In genomic region chr17:64707077-64707591, GRCh38 we compare ENCODE assay signal across 8 cellular contexts. TPM values are rescaled to one million over a fixed set of nuclear protein-coding genes. Genes with fewer than 3 reads are reported as not detected.
DNase-seq lines count a peak whose midpoint lies in the region; ATAC-seq and TF ChIP-seq lines count a peak whose summit lies in the region.

No MANE protein-coding gene starts in this region.

- H3K4me3 ChIP-seq in CD8-positive, alpha-beta T cell (ENCODE audit: low read depth, low read length), result no peak overlapping the region
- H3K4me3 ChIP-seq in breast epithelium (no peak overlapping the region), thoracic aorta (peak overlapping the region; percentile 53)

- CTCF ChIA-PET in CD8-positive, alpha-beta T cell (lab: Charles Lee), result no interaction called here

- DNase-seq in CD8-positive, alpha-beta T cell, result no peak
- DNase-seq in MV-4-11 (lab: John Stamatoyannopoulos, UW) (peak; percentile 75), breast epithelium (ENCODE audit: low spot score in 2 of 2) (peak; percentile 64 to 77), kidney glomerular epithelial cell (lab: John Stamatoyannopoulos, UW) (peak; percentile 93), thoracic aorta (ENCODE audit: low spot score) (peak; percentile 86), T-helper 17 cell (no peak)
- no peak for DNase-seq in activated CD4-positive, alpha-beta T cell treated with anti-CD3 and anti-CD28 coated beads, Interleukin-2, amount 10 ng/mL, durations not matched to agents 24 days and 14 days

- no peaks in the 10 kb centered on the region for H3K9me3 Mint-ChIP-seq in CD8-positive, alpha-beta T cell
- no peaks in the 10 kb centered on the region for H3K9me3 Mint-ChIP-seq in activated CD4-positive, alpha-beta T cell treated with anti-CD3 and anti-CD28 coated beads, Interleukin-2, amount 10 ng/mL, durations not matched to agents 24 days and 14 days

- no peak overlapping the region for H3K27ac Mint-ChIP-seq in CD8-positive, alpha-beta T cell
- H3K27ac Mint-ChIP-seq in activated CD4-positive, alpha-beta T cell treated with anti-CD3 and anti-CD28 coated beads, Interleukin-2, amount 10 ng/mL, durations not matched to agents 24 days and 14 days, result no peak overlapping the region
- H3K27ac Mint-ChIP-seq in T-helper 17 cell, result no peak overlapping the region

- no peaks in the 10 kb centered on the region for H3K9me3 ChIP-seq in CD8-positive, alpha-beta T cell (ENCODE audit: low read length)
- no peaks in the 10 kb centered on the region for H3K9me3 ChIP-seq in breast epithelium
- no peaks in the 10 kb centered on the region for H3K9me3 ChIP-seq in thoracic aorta
- no peaks in the 10 kb centered on the region for H3K9me3 ChIP-seq in T-helper 17 cell (ENCODE audit: control insufficient read depth, low read length, poor library complexity, severe bottlenecking)

- no peak for TF ChIP-seq CTCF in CD8-positive, alpha-beta T cell (IDR thresholded peaks at IDR 0.05)
- no peak for TF ChIP-seq CTCF in breast epithelium (IDR thresholded peaks at IDR 0.05)
- TF ChIP-seq CTCF in thoracic aorta (IDR thresholded peaks at IDR 0.05), result no peak

- peaks cover 50% of the 10 kb centered on the region for H3K4me1 Mint-ChIP-seq in CD8-positive, alpha-beta T cell (ENCODE audit: low read depth)
- H3K4me1 Mint-ChIP-seq in activated CD4-positive, alpha-beta T cell treated with anti-CD3 and anti-CD28 coated beads, Interleukin-2, amount 10 ng/mL, durations not matched to agents 24 days and 14 days, result peaks cover 45% of the 10 kb centered on the region
- H3K4me1 Mint-ChIP-seq in T-helper 17 cell, result peaks cover 35% of the 10 kb centered on the region

- no peaks in the 10 kb centered on the region for H3K36me3 Mint-ChIP-seq in CD8-positive, alpha-beta T cell
- H3K36me3 Mint-ChIP-seq in activated CD4-positive, alpha-beta T cell treated with anti-CD3 and anti-CD28 coated beads, Interleukin-2, amount 10 ng/mL, durations not matched to agents 24 days and 14 days (ENCODE audit: low read depth), result no peaks in the 10 kb centered on the region
- H3K36me3 Mint-ChIP-seq in T-helper 17 cell (ENCODE audit: low read depth), result no peaks in the 10 kb centered on the region

- TF ChIP-seq POLR2A in breast epithelium (IDR thresholded peaks at IDR 0.05), result no peak

- no peaks in the 10 kb centered on the region for H3K27me3 ChIP-seq in CD8-positive, alpha-beta T cell (ENCODE audit: insufficient read depth, low read length)
- H3K27me3 ChIP-seq in breast epithelium (no peaks in the 10 kb centered on the region), thoracic aorta (replicated peaks; ENCODE audit: insufficient read depth) (no peaks in the 10 kb centered on the region)

- intact Hi-C loops in CD8-positive, alpha-beta T cell (cut with DNase I, micrococcal nuclease), result no loop called here
- intact Hi-C loops in breast epithelium (cut with DNase I; ENCODE audit: low total_unique reads), result no loop called here
- intact Hi-C loops in activated CD4-positive, alpha-beta T cell treated with anti-CD3 and anti-CD28 coated beads, Interleukin-2, amount 10 ng/mL, durations not matched to agents 24 days and 14 days (cut with micrococcal nuclease), result no loop called here

- peaks cover 40% of the 10 kb centered on the region for H3K4me1 ChIP-seq in CD8-positive, alpha-beta T cell (ENCODE audit: insufficient read depth, low read length)
- peaks cover 0 to 4% of the 10 kb centered on the region in 2 donors for H3K4me1 ChIP-seq in breast epithelium
- H3K4me1 ChIP-seq in thoracic aorta (ENCODE audit: control insufficient read depth in 1 of 2, low read depth in 2 of 2), result peaks cover 18 to 37% of the 10 kb centered on the region in 2 donors

- H3K27ac ChIP-seq in CD8-positive, alpha-beta T cell (ENCODE audit: low read depth, low read length), result no peak overlapping the region
- H3K27ac ChIP-seq in breast epithelium (peak overlapping the region; percentile 29 to 45), thoracic aorta (peak overlapping the region; percentile 41 to 60)

- H3K27me3 Mint-ChIP-seq in CD8-positive, alpha-beta T cell (ENCODE audit: low read depth), result no peaks in the 10 kb centered on the region
- peaks cover 12% of the 10 kb centered on the region for H3K27me3 Mint-ChIP-seq in activated CD4-positive, alpha-beta T cell treated with anti-CD3 and anti-CD28 coated beads, Interleukin-2, amount 10 ng/mL, durations not matched to agents 24 days and 14 days
- H3K27me3 Mint-ChIP-seq in T-helper 17 cell, result no peaks in the 10 kb centered on the region

- peak overlapping the region; percentile 26 for H3K4me3 Mint-ChIP-seq in CD8-positive, alpha-beta T cell
- H3K4me3 Mint-ChIP-seq in activated CD4-positive, alpha-beta T cell treated with anti-CD3 and anti-CD28 coated beads, Interleukin-2, amount 10 ng/mL, durations not matched to agents 24 days and 14 days, result no peak overlapping the region
- H3K4me3 Mint-ChIP-seq in T-helper 17 cell, result no peak overlapping the region

- no peak for ATAC-seq in CD8-positive, alpha-beta T cell
- ATAC-seq in thoracic aorta (ENCODE audit: insufficient number of reproducible peaks, low FRiP score, low read depth) (peak; percentile 91), HG02852 (IDR thresholded peaks at IDR 0.05; ENCODE audit: unreplicated experiment) (no peak), T-helper 17 cell (no peak)

- H3K36me3 ChIP-seq in CD8-positive, alpha-beta T cell (ENCODE audit: insufficient read depth, low read length), result no peaks in the 10 kb centered on the region
- no peaks in the 10 kb centered on the region for H3K36me3 ChIP-seq in breast epithelium
- H3K36me3 ChIP-seq in thoracic aorta, result no peaks in the 10 kb centered on the region

- POLR2A ChIA-PET in CD8-positive, alpha-beta T cell (lab: Charles Lee), result interaction anchor here (1.4 kb wide), 1 partner anchor 45 kb away, joined by 3 read pairs; the partner anchor contains the start of gene SMURF2

RNA-seq across cellular contexts. Expression of gene SMURF2, which starts 45.0 kb away (rescaled TPM):
- 10 to 100 TPM; 27.3 to 28.1 TPM for total RNA-seq in CD8-positive, alpha-beta T cell
- total RNA-seq in breast epithelium, result 10 to 100 TPM; 27.2 to 48.3 (median 28.6) TPM
- total RNA-seq in thoracic aorta, result 10 to 100 TPM; 30.5 to 39.8 TPM
- total RNA-seq in activated CD4-positive, alpha-beta T cell treated with anti-CD3 and anti-CD28 coated beads, Interleukin-2, amount 10 ng/mL, durations not matched to agents 24 days and 14 days, result 10.3 and 11.3 TPM in 2 replicates
- total RNA-seq in T-helper 17 cell, result 10 to 100 TPM; 25.4 to 26.6 TPM

Comparison
In these comparisons a context has a peak if more than half of its experiments do, and no peak if none do; other contexts are left out.
1. DNase-seq: peak in MV-4-11 (single experiment), breast epithelium (2 of 2), kidney glomerular epithelial cell (single experiment) and thoracic aorta (single experiment); none in CD8-positive, alpha-beta T cell (0 of 7), activated CD4-positive, alpha-beta T cell treated with anti-CD3 and anti-CD28 coated beads, Interleukin-2, amount 10 ng/mL, durations not matched to agents 24 days and 14 days (single experiment) and T-helper 17 cell (0 of 3).